In genomic region chr11:68355471-68355870, GRCh38 we compare ENCODE assay signal across 1 cellular context.
TF ChIP-seq lines count a peak whose summit lies in the region.

No MANE protein-coding gene starts in this region.

TF ChIP-seq in H1, 55 proteins besides CTCF, POLR2A, EP300 and RAD21:
- TF ChIP-seq SIX5 (IDR thresholded peaks at IDR 0.05; ENCODE audit: low read depth, low read length) (no peak), SIRT6 (IDR thresholded peaks at IDR 0.05; ENCODE audit: low read length) (no peak), USF2 (IDR thresholded peaks at IDR 0.05; ENCODE audit: low read length) (no peak), CBX8 (IDR thresholded peaks at IDR 0.05; ENCODE audit: borderline replicate concordance, low read depth, low read length) (no peak), NRF1 (IDR thresholded peaks at IDR 0.05; ENCODE audit: low read depth, low read length) (no peak), FOSL1 (IDR thresholded peaks at IDR 0.05; ENCODE audit: insufficient read depth, low read depth, low read length) (no peak), HDAC6 (IDR thresholded peaks at IDR 0.05; ENCODE audit: low read depth, low read length) (no peak), ATF3 (IDR thresholded peaks at IDR 0.05; ENCODE audit: insufficient read depth, low read depth, low read length) (no peak), SAP30 (IDR thresholded peaks at IDR 0.05; ENCODE audit: insufficient read depth, insufficient replicate concordance, low read length) (no peak), JUND (IDR thresholded peaks at IDR 0.05; ENCODE audit: low read length) (no peak), YY1 (IDR thresholded peaks at IDR 0.05; ENCODE audit: low read depth, low read length) (no peak), CHD2 (IDR thresholded peaks at IDR 0.05; ENCODE audit: low read length) (no peak), TCF12 (IDR thresholded peaks at IDR 0.05; ENCODE audit: low read depth, low read length) (no peak), KDM5A (IDR thresholded peaks at IDR 0.05; ENCODE audit: low read length) (no peak), EGR1 (IDR thresholded peaks at IDR 0.05; ENCODE audit: borderline replicate concordance, low read depth, low read length) (no peak), GABPA (IDR thresholded peaks at IDR 0.05; ENCODE audit: borderline replicate concordance, insufficient read depth, low read length) (no peak), CEBPB (IDR thresholded peaks at IDR 0.05; ENCODE audit: low read depth, low read length) (no peak)
TF ChIP-seq in H1: peak in this region for 0.
